Comparison of ENCODE assay signal across 8 cellular contexts in genomic region chr7:47991741-47992311, GRCh38. TPM values are rescaled to one million over a fixed set of nuclear protein-coding genes. Genes with fewer than 3 reads are reported as not detected.
A peak's percentile ranks its signal among the peaks of the same experiment; 100 is the strongest.
DNase-seq lines count a peak whose midpoint lies in the region; ATAC-seq, FAIRE-seq and TF ChIP-seq lines count a peak whose summit lies in the region.

No MANE protein-coding gene starts in this region.

- peak; percentile 99 for ATAC-seq in HG02943 (IDR thresholded peaks at IDR 0.05; ENCODE audit: low read depth, unreplicated experiment)

- H3K4me1 Mint-ChIP-seq in activated CD4-positive, alpha-beta memory T cell treated with anti-CD3 and anti-CD28 coated beads, Interleukin-2, amount 10 ng/mL, durations not matched to agents 7 days and 5 days: peaks cover 20% of the 10 kb centered on the region

- CTCF ChIA-PET in activated CD4-positive, alpha-beta memory T cell treated with anti-CD3 and anti-CD28 coated beads, Interleukin-2, amount 10 ng/mL, durations not matched to agents 7 days and 5 days (lab: Charles Lee): interaction anchor here (0.8 to 3.6 kb wide), 23 partner anchors 9 to 163 kb away, joined by 3 to 77 read pairs (median 5); no protein-coding TSS in a partner anchor

- H3K9me3 Mint-ChIP-seq in activated CD4-positive, alpha-beta memory T cell treated with anti-CD3 and anti-CD28 coated beads, Interleukin-2, amount 10 ng/mL, durations not matched to agents 7 days and 5 days: peaks cover 2% of the 10 kb centered on the region

- DNase-seq in GM18507 (ENCODE audit: extremely low spot score, insufficient read length, low read depth) (peak; percentile 78), NCI-H345 treated with DMSO at 0.1 percent for 48 hours (lab: John Stamatoyannopoulos, UW; ENCODE audit: unreplicated experiment) (peak; percentile 20), medulla oblongata (ENCODE audit: extremely low spot score) (peak; percentile 80)
- DNase-seq in activated CD4-positive, alpha-beta memory T cell treated with anti-CD3 and anti-CD28 coated beads, Interleukin-2, amount 10 ng/mL, durations not matched to agents 7 days and 5 days: peak; percentile 91
- DNase-seq in effector CD4-positive, alpha-beta T cell: peak; percentile 73
- DNase-seq in stimulated activated CD4-positive, alpha-beta T cell treated with anti-CD3 and anti-CD28 coated beads, TNF-alpha, amount 100 ng/mL, for 48 hours (ENCODE audit: low read depth in 3 of 3): peak; percentile 70 to 81 (median 76)

- H3K36me3 Mint-ChIP-seq in activated CD4-positive, alpha-beta memory T cell treated with anti-CD3 and anti-CD28 coated beads, Interleukin-2, amount 10 ng/mL, durations not matched to agents 7 days and 5 days (ENCODE audit: low read depth): no peaks in the 10 kb centered on the region

- H3K4me3 Mint-ChIP-seq in activated CD4-positive, alpha-beta memory T cell treated with anti-CD3 and anti-CD28 coated beads, Interleukin-2, amount 10 ng/mL, durations not matched to agents 7 days and 5 days: peak overlapping the region; percentile 80

- POLR2A ChIA-PET in activated CD4-positive, alpha-beta memory T cell treated with anti-CD3 and anti-CD28 coated beads, Interleukin-2, amount 10 ng/mL, durations not matched to agents 7 days and 5 days (lab: Charles Lee): interaction anchor here (1.3 to 7.6 kb wide), 9 partner anchors 9 to 117 kb away, joined by 3 to 78 read pairs (median 14); partner anchors contain the start of gene UPP1

- no peaks in the 10 kb centered on the region for H3K27me3 Mint-ChIP-seq in activated CD4-positive, alpha-beta memory T cell treated with anti-CD3 and anti-CD28 coated beads, Interleukin-2, amount 10 ng/mL, durations not matched to agents 7 days and 5 days

- peak; percentile 23 for TF ChIP-seq CTCF in 22Rv1 (IDR thresholded peaks at IDR 0.05)

- FAIRE-seq in GM18507 (lab: Jason Lieb, UNC): peak; percentile 93

- peak overlapping the region; percentile 88 for H3K27ac Mint-ChIP-seq in activated CD4-positive, alpha-beta memory T cell treated with anti-CD3 and anti-CD28 coated beads, Interleukin-2, amount 10 ng/mL, durations not matched to agents 7 days and 5 days

- H3K27ac ChIP-seq in 22Rv1: no peak overlapping the region

RNA-seq across cellular contexts. Expression of gene HUS1, which starts 12.4 kb away (rescaled TPM):
- 10 to 100 TPM; 34.1 to 35.0 TPM for total RNA-seq in activated CD4-positive, alpha-beta memory T cell treated with anti-CD3 and anti-CD28 coated beads, Interleukin-2, amount 10 ng/mL, durations not matched to agents 7 days and 5 days

RNA-seq across cellular contexts. Expression of gene SUN3, which starts 37.1 kb away (rescaled TPM):
- total RNA-seq in activated CD4-positive, alpha-beta memory T cell treated with anti-CD3 and anti-CD28 coated beads, Interleukin-2, amount 10 ng/mL, durations not matched to agents 7 days and 5 days: not detected

RNA-seq across cellular contexts. Expression of gene C7orf57, which starts 43.5 kb away (rescaled TPM):
- total RNA-seq in activated CD4-positive, alpha-beta memory T cell treated with anti-CD3 and anti-CD28 coated beads, Interleukin-2, amount 10 ng/mL, durations not matched to agents 7 days and 5 days: under 1 TPM; 0.28 to 0.33 TPM

RNA-seq across cellular contexts. Expression of gene PKD1L1, which starts 43.6 kb away (rescaled TPM):
- total RNA-seq in activated CD4-positive, alpha-beta memory T cell treated with anti-CD3 and anti-CD28 coated beads, Interleukin-2, amount 10 ng/mL, durations not matched to agents 7 days and 5 days: under 1 TPM; 0.05 to 0.48 TPM

Comparison
In these comparisons a context has a peak if more than half of its experiments do, and no peak if none do; other contexts are left out.
1. DNase-seq: peak in every context shown above with its lines; median percentile 91 in activated CD4-positive, alpha-beta memory T cell treated with anti-CD3 and anti-CD28 coated beads, Interleukin-2, amount 10 ng/mL, durations not matched to agents 7 days and 5 days; 80 in medulla oblongata; 78 in GM18507; 76 in stimulated activated CD4-positive, alpha-beta T cell treated with anti-CD3 and anti-CD28 coated beads, TNF-alpha, amount 100 ng/mL, for 48 hours; 73 in effector CD4-positive, alpha-beta T cell; 20 in NCI-H345 treated with DMSO at 0.1 percent for 48 hours.